Comparison of ENCODE assay signal across 8 cellular contexts in the genomic region with DNA sequence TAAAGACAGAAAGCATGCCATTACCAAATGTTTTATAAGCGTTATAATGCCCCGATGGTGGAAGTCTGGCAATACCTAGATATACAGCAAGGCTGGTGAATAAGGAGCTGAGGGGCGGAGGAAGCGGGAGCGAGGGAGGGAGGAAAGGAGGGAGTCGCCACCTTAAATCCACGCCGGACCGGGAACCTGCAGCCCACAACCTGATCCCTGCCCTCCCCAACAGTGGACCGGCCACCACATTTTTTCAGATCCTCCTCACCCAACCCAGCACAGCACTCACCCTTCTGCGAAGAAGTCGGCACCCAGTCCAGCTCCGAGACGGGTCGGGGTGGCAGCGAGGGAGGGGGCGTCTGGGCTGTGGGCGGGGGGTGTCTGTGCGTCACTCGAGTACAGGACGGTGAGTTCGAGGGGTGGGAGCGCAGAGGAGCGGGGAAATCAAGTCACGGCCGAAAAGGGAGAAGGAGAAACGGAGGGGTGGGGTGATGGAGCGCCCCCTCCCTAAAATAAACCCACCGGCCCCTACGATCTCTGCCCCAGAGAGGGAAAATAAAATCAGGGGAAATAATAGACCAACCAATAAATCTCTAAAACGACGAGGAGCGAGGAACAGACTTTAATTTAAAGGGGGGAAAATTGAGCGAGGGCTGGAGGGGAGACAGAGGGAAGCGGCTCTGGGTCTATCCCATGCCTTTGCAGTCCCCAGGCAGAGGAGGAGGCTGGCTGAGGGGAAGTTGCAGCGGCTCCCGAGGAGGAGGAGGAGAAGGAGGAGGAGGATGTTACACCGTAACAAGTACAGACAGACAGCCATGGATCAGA.
A peak's percentile ranks its signal among the peaks of the same experiment; 100 is the strongest.
DNase-seq lines count a peak whose midpoint lies in the region; ATAC-seq and TF ChIP-seq lines count a peak whose summit lies in the region.

No MANE protein-coding gene starts in this region.

- peak overlapping the region; percentile 85 for H4K12ac ChIP-seq in trophoblast cell (ENCODE audit: low read depth, low read length)

- H3K14ac ChIP-seq in trophoblast cell (ENCODE audit: low read length): peak overlapping the region; percentile 77

- peak overlapping the region; percentile 91 for H3K4me2 ChIP-seq in SK-N-SH
- peak overlapping the region; percentile 91 for H3K4me2 ChIP-seq in trophoblast cell (ENCODE audit: low read length)

- H4K20me1 ChIP-seq in SK-N-SH (ENCODE audit: insufficient read depth): no peaks in the 10 kb centered on the region

- peak overlapping the region; percentile 84 for H3K9ac ChIP-seq in SK-N-SH
- H3K9ac ChIP-seq in trophoblast cell (ENCODE audit: low read length): peak overlapping the region; percentile 64

- H3K27me3 ChIP-seq in SK-N-SH (ENCODE audit: insufficient read depth) (no peaks in the 10 kb centered on the region), trophoblast cell (ENCODE audit: insufficient read depth, low read length) (no peaks in the 10 kb centered on the region)

- TF ChIP-seq RAD21 in SK-N-SH (IDR thresholded peaks at IDR 0.05; ENCODE audit: low read length): no peak

- H3K4me1 ChIP-seq in SK-N-SH (ENCODE audit: control insufficient read depth in 1 of 2, insufficient read depth in 2 of 2, low read depth in 1 of 2, low read length in 1 of 2) (peaks cover 4 to 6% of the 10 kb centered on the region in 2 experiments; a peak in 3 of 4 replicates), trophoblast cell (ENCODE audit: control insufficient read depth in 1 of 2, insufficient read depth in 2 of 2, low read length in 2 of 2) (peaks cover 0 to 3% of the 10 kb centered on the region in 2 experiments)

- CTCF ChIA-PET in SK-N-SH (lab: Yijun Ruan, JAX): interaction anchor here (0.7 to 2.5 kb wide), 10 partner anchors 9 to 227 kb away, joined by 3 to 8 read pairs (median 3); a partner anchor contains a TSS

- H2BK5ac ChIP-seq in trophoblast cell (ENCODE audit: low read depth, low read length, poor library complexity): peak overlapping the region; percentile 65

- H4K91ac ChIP-seq in trophoblast cell (ENCODE audit: low read depth, low read length): peak overlapping the region; percentile 46

- no peak overlapping the region for H2BK12ac ChIP-seq in trophoblast cell (ENCODE audit: low read length)

- H3K79me2 ChIP-seq in SK-N-SH (ENCODE audit: insufficient read depth): peaks cover 20% of the 10 kb centered on the region; the same call in 1 of the 2 replicates
- H3K79me2 ChIP-seq in trophoblast cell (ENCODE audit: control insufficient read depth, insufficient read depth, low read length, poor library complexity): peaks cover 2% of the 10 kb centered on the region

- peak overlapping the region; percentile 24 for H3K4ac ChIP-seq in trophoblast cell (ENCODE audit: low read depth, low read length)

- ATAC-seq in left cardiac atrium (peak; percentile 0 to 9), HG03378 (IDR thresholded peaks at IDR 0.05; ENCODE audit: unreplicated experiment) (no peak), HG02852 (IDR thresholded peaks at IDR 0.05; ENCODE audit: unreplicated experiment) (no peak)

- H2BK120ac ChIP-seq in trophoblast cell (ENCODE audit: insufficient read depth, low read length, poor library complexity): peak overlapping the region; percentile 58

- H3K27ac ChIP-seq in SK-N-SH (ENCODE audit: low read depth in 2 of 2, low read length in 1 of 2) (peak overlapping the region; percentile 94 to 98), trophoblast cell (ENCODE audit: low read depth, low read length) (peak overlapping the region; percentile 96)

- peak overlapping the region; percentile 47 for H4K8ac ChIP-seq in trophoblast cell (ENCODE audit: low read depth, low read length)

- H3K36me3 ChIP-seq in SK-N-SH (replicated peaks in 1 of 2; ENCODE audit: control insufficient read depth in 1 of 2, insufficient read depth in 2 of 2, low read length in 1 of 2) (no peaks in the 10 kb centered on the region), trophoblast cell (ENCODE audit: control insufficient read depth in 1 of 2, insufficient read depth in 2 of 2, low read length in 2 of 2) (no peaks in the 10 kb centered on the region)

- POLR2A ChIA-PET in SK-N-SH (lab: Yijun Ruan, JAX): interaction anchor here (0.6 to 3.8 kb wide), 3 partner anchors 17 to 104 kb away, joined by 4 to 33 read pairs (median 4); a partner anchor contains a TSS

- H3F3A ChIP-seq in SK-N-SH (replicated peaks; ENCODE audit: insufficient read depth): peaks cover 21% of the 10 kb centered on the region

- H3K23ac ChIP-seq in trophoblast cell (ENCODE audit: low read length): no peak overlapping the region

- H3K9me2 ChIP-seq in SK-N-SH: no peaks in the 10 kb centered on the region

- peak overlapping the region; percentile 90 for H2AFZ ChIP-seq in SK-N-SH (ENCODE audit: low read depth)
- H2AFZ ChIP-seq in trophoblast cell (ENCODE audit: insufficient read depth, low read length, poor library complexity): peak overlapping the region; percentile 95

- H3K4me3 ChIP-seq in SK-N-SH (ENCODE audit: low read depth in 2 of 2, low read length in 1 of 2) (peak overlapping the region; percentile 88 to 90), trophoblast cell (ENCODE audit: low read depth, low read length) (peak overlapping the region; percentile 75)

- H3K9me3 ChIP-seq in SK-N-SH: no peaks in the 10 kb centered on the region
- no peaks in the 10 kb centered on the region for H3K9me3 ChIP-seq in trophoblast cell (ENCODE audit: insufficient read depth, low read depth, low read length)

- no peak overlapping the region for H3K18ac ChIP-seq in trophoblast cell (ENCODE audit: low read length)

- TF ChIP-seq EP300 in SK-N-SH (IDR thresholded peaks at IDR 0.05; ENCODE audit: borderline replicate concordance in 1 of 2, low read depth in 1 of 2, low read length in 1 of 2): no peak

- TF ChIP-seq CTCF in SK-N-SH (IDR thresholded peaks at IDR 0.05): peak; percentile 36

- WGBS in SK-N-SH (ENCODE audit: low lambda C conversion rate): 2% methylated on average over 38 of the region's 38 CpGs
- WGBS in trophoblast cell (ENCODE audit: extremely low coverage, insufficient coverage, insufficient read length): no CpG with 5 or more reads among the region's 38 CpGs

- no peak overlapping the region for H2AK5ac ChIP-seq in trophoblast cell (ENCODE audit: low read length)

- intact Hi-C loops in left cardiac atrium (cut with DNase I): loop anchor here in 1 of 2 donors (5.0 kb wide), 2 partner anchors 82 to 98 kb away; a partner anchor contains a TSS

- DNase-seq in NCI-H748 (lab: John Stamatoyannopoulos, UW; ENCODE audit: unreplicated experiment) (peak; percentile 40), NCI-H748 treated with DMSO at 0.1 percent for 48 hours (lab: John Stamatoyannopoulos, UW) (no peak), SK-N-SH (peak; percentile 50), amygdala (lab: John Stamatoyannopoulos, UW) (peak in 34 of 56 donors; percentile 9 to 66 (median 38)), left cardiac atrium (peak; percentile 54), trophoblast cell (peak; percentile 23 to 44)

- H3K79me1 ChIP-seq in trophoblast cell (ENCODE audit: low read length): peaks cover 13% of the 10 kb centered on the region

TF ChIP-seq in SK-N-SH, 30 proteins besides CTCF, POLR2A, EP300 and RAD21 (continues in another document):
- no peak for TF ChIP-seq NRF1 (IDR thresholded peaks at IDR 0.05; ENCODE audit: low read depth, low read length)
- TF ChIP-seq TCF12 (IDR thresholded peaks at IDR 0.05): no peak
- TF ChIP-seq, protein P1, sequence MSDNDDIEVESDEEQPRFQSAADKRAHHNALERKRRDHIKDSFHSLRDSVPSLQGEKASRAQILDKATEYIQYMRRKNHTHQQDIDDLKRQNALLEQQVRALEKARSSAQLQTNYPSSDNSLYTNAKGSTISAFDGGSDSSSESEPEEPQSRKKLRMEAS (IDR thresholded peaks at IDR 0.05; ENCODE audit: low read depth): peak; percentile 44; the same call in 1 of the 2 replicates
- TF ChIP-seq RXRA (IDR thresholded peaks at IDR 0.05; ENCODE audit: borderline replicate concordance, low read depth): no peak
- no peak for TF ChIP-seq CHD2 (IDR thresholded peaks at IDR 0.05; ENCODE audit: low read length, partially characterized antibody)
- TF ChIP-seq, protein P2, sequence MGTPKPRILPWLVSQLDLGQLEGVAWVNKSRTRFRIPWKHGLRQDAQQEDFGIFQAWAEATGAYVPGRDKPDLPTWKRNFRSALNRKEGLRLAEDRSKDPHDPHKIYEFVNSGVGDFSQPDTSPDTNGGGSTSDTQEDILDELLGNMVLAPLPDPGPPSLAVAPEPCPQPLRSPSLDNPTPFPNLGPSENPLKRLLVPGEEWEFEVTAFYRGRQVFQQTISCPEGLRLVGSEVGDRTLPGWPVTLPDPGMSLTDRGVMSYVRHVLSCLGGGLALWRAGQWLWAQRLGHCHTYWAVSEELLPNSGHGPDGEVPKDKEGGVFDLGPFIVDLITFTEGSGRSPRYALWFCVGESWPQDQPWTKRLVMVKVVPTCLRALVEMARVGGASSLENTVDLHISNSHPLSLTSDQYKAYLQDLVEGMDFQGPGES (IDR thresholded peaks at IDR 0.05; ENCODE audit: low read depth, low read length): no peak
- TF ChIP-seq FOXM1 (IDR thresholded peaks at IDR 0.05; ENCODE audit: low read depth): no peak
- TF ChIP-seq, protein P3, sequence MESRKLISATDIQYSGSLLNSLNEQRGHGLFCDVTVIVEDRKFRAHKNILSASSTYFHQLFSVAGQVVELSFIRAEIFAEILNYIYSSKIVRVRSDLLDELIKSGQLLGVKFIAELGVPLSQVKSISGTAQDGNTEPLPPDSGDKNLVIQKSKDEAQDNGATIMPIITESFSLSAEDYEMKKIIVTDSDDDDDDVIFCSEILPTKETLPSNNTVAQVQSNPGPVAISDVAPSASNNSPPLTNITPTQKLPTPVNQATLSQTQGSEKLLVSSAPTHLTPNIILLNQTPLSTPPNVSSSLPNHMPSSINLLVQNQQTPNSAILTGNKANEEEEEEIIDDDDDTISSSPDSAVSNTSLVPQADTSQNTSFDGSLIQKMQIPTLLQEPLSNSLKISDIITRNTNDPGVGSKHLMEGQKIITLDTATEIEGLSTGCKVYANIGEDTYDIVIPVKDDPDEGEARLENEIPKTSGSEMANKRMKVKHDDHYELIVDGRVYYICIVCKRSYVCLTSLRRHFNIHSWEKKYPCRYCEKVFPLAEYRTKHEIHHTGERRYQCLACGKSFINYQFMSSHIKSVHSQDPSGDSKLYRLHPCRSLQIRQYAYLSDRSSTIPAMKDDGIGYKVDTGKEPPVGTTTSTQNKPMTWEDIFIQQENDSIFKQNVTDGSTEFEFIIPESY (IDR thresholded peaks at IDR 0.05; ENCODE audit: borderline replicate concordance, low read depth): no peak

Comparison
In these comparisons a context has a peak if more than half of its experiments do, and no peak if none do; other contexts are left out.
1. ATAC-seq: peak in left cardiac atrium (2 of 2); none in HG03378 (single experiment) and HG02852 (single experiment).